Comparison of ENCODE assay signal across 8 cellular contexts in the genomic region with DNA sequence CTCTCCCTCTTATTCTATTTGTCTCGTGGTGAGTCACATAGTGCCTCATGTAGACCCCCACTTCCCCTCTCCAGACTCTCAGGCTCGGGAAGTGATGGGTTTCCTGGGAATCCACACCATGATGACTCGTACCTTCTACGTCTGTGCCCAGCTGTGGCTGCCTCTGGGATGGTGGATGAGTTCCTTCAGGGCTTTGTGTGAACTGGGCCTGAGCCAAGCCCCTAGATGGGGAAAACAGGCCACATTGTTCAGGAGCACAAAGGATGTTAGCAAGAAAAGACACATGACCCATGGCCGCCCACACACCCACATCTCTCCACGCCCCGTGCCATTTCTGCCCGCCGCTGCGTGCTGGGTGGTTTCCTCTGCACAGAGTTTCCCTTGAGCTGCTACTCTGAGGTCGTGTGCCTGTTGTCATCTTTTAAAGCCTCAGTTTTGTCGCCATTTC. TPM values are rescaled to one million over a fixed set of nuclear protein-coding genes. Genes with fewer than 3 reads are reported as not detected.
DNase-seq lines count a peak whose midpoint lies in the region; ATAC-seq lines count a peak whose summit lies in the region.

No MANE protein-coding gene starts in this region.

- intact Hi-C loops in sciatic nerve (cut with DNase I), result no loop called here

- ATAC-seq in GM21528 (IDR thresholded peaks at IDR 0.05; ENCODE audit: low FRiP score, unreplicated experiment) (peak; percentile 46), sciatic nerve (peak; percentile 87)

- peak; percentile 79 for DNase-seq in AG08396 (ENCODE audit: low spot score)
- peak; percentile 39 for DNase-seq in NCI-H69 (lab: John Stamatoyannopoulos, UW)
- peak; percentile 73 for DNase-seq in activated gamma-delta T cell treated with Interleukin-2 at 50 U/mL for 16 hours
- DNase-seq in germinal center (ENCODE audit: low spot score), result peak; percentile 44
- DNase-seq in sciatic nerve (ENCODE audit: low spot score), result peak; percentile 85
- DNase-seq in NCI-H2227 treated with DMSO at 0.1 percent for 48 hours (lab: John Stamatoyannopoulos, UW), result no peak
- no peak for DNase-seq in Kasumi-1 (lab: John Stamatoyannopoulos, UW)

RNA-seq across cellular contexts. Expression of gene ISG20, which starts 10.5 kb away (rescaled TPM):
- total RNA-seq in sciatic nerve, result 20.2 TPM

RNA-seq across cellular contexts. Expression of gene AEN, which starts 28.2 kb away (rescaled TPM):
- 10.7 TPM for total RNA-seq in sciatic nerve

Comparison
In these comparisons a context has a peak if more than half of its experiments do, and no peak if none do; other contexts are left out.
1. DNase-seq: peak in AG08396 (single experiment), NCI-H69 (single experiment), activated gamma-delta T cell treated with Interleukin-2 at 50 U/mL for 16 hours (single experiment), germinal center (single experiment) and sciatic nerve (single experiment); none in NCI-H2227 treated with DMSO at 0.1 percent for 48 hours (single experiment) and Kasumi-1 (0 of 2).